8 cellular contexts compared by ENCODE assay signal in the genomic region with DNA sequence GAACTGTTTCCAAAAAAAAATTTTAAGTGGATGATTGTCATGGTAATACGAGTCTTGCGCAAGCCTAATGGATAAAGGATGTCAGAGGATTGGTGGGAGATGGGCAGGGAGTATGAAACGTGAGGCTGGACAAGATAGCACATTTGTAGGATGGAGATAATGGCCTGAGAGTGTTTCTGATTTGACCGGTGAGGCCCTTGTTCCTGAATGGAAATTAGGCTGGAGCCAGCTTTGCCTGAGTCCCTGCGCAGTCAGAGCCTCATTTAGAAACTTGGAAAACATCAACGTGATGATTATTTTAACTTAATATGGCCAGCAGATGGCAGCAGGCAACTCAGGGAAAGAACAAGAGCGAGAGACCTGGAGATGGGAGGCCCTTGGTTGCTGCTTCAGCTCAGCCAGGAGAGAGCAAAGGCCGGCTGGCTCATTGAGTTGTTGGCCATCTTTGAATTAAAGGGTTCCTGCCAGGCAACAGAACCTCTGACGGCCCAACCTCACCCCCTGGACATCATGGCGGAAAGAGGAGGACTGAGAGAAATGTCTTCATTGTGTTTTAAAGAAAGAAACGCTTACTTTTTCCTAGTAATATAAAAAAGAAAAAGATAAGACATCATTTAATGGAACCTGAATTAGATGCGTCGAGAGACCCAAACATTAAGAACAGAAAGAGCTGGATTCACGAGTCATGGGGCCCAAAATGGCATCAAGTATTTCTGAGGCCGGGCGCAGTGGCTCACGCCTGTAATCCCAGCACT.
DNase-seq lines count a peak whose midpoint lies in the region; ATAC-seq and TF ChIP-seq lines count a peak whose summit lies in the region.

No MANE protein-coding gene starts in this region.

- H3K4me2 ChIP-seq in Karpas-422 (ENCODE audit: low read depth, low read length, poor library complexity, severe bottlenecking) (no peak overlapping the region), PC-9 (no peak overlapping the region), neural progenitor cell (no peak overlapping the region)

- no peaks in the 10 kb centered on the region for H3K9me3 Mint-ChIP-seq in activated T-cell treated with anti-CD3 and anti-CD28 coated beads, Interleukin-2, amount 50 U/mL, for 4 hours
- no peaks in the 10 kb centered on the region for H3K9me3 Mint-ChIP-seq in neural progenitor cell

- H3K4me3 ChIP-seq in Karpas-422 (ENCODE audit: low read length) = no peak overlapping the region
- no peak overlapping the region for H3K4me3 ChIP-seq in PC-9
- H3K4me3 ChIP-seq in neural progenitor cell = no peak overlapping the region

- peak; percentile 83 for TF ChIP-seq CTCF in PC-9 (conservative IDR thresholded peaks at IDR 0.05)
- peak; percentile 68 for TF ChIP-seq CTCF in neural progenitor cell (IDR thresholded peaks at IDR 0.05)

- H3K27me3 Mint-ChIP-seq in activated T-cell treated with anti-CD3 and anti-CD28 coated beads, Interleukin-2, amount 50 U/mL, for 4 hours (ENCODE audit: low read depth) = peaks cover 3% of the 10 kb centered on the region
- H3K27me3 Mint-ChIP-seq in neural progenitor cell (ENCODE audit: insufficient read depth, low read depth) = peaks cover 3% of the 10 kb centered on the region

- H3K36me3 ChIP-seq in Karpas-422 (ENCODE audit: insufficient read depth, low read length) (no peaks in the 10 kb centered on the region), PC-9 (ENCODE audit: low read depth) (no peaks in the 10 kb centered on the region), neural progenitor cell (no peaks in the 10 kb centered on the region)

- H3K9me3 ChIP-seq in Karpas-422 (ENCODE audit: low read length) (no peaks in the 10 kb centered on the region), PC-9 (ENCODE audit: insufficient read depth, low read depth) (no peaks in the 10 kb centered on the region), neural progenitor cell (ENCODE audit: low read depth) (no peaks in the 10 kb centered on the region)

- peaks cover 3% of the 10 kb centered on the region for H3K4me1 Mint-ChIP-seq in activated T-cell treated with anti-CD3 and anti-CD28 coated beads, Interleukin-2, amount 50 U/mL, for 4 hours (ENCODE audit: low read depth)
- peaks cover 4% of the 10 kb centered on the region for H3K4me1 Mint-ChIP-seq in neural progenitor cell

- intact Hi-C loops in PC-9 (cut with micrococcal nuclease; ENCODE audit: unreplicated experiment) = loop anchor here (1.0 to 5.0 kb wide), 5 partner anchors 51 to 251 kb away; no protein-coding TSS in a partner anchor

- H3K27ac ChIP-seq in Karpas-422 (ENCODE audit: low read length) = no peak overlapping the region
- H3K27ac ChIP-seq in PC-9 = no peak overlapping the region
- no peak overlapping the region for H3K27ac ChIP-seq in neural progenitor cell

- peak; percentile 94 for DNase-seq in DMS 273 (lab: John Stamatoyannopoulos, UW; ENCODE audit: unreplicated experiment)
- peak; percentile 90 for DNase-seq in Karpas-422
- peak; percentile 45 to 71 for DNase-seq in PC-9
- peak; percentile 47 for DNase-seq in activated T-cell treated with anti-CD3 and anti-CD28 coated beads, Interleukin-2, amount 50 U/mL, for 4 hours
- peak; percentile 93 for DNase-seq in fibroblast of peridontal ligament (ENCODE audit: extremely low read depth)
- DNase-seq in neural progenitor cell (ENCODE audit: low spot score) = peak; percentile 88
- peak; percentile 88 for DNase-seq in superior temporal gyrus (ENCODE audit: extremely low spot score)

- H3K4me3 Mint-ChIP-seq in activated T-cell treated with anti-CD3 and anti-CD28 coated beads, Interleukin-2, amount 50 U/mL, for 4 hours = no peak overlapping the region
- no peak overlapping the region for H3K4me3 Mint-ChIP-seq in neural progenitor cell

- no peaks in the 10 kb centered on the region for H3K79me2 ChIP-seq in Karpas-422 (ENCODE audit: low read length)
- no peaks in the 10 kb centered on the region for H3K79me2 ChIP-seq in PC-9 (ENCODE audit: low read depth)
- H3K79me2 ChIP-seq in neural progenitor cell (ENCODE audit: low read depth) = no peaks in the 10 kb centered on the region

- H3K4me1 ChIP-seq in Karpas-422 (ENCODE audit: low read length) (no peaks in the 10 kb centered on the region), PC-9 (replicated peaks; ENCODE audit: insufficient read depth) (no peaks in the 10 kb centered on the region), neural progenitor cell (no peaks in the 10 kb centered on the region)

- no peaks in the 10 kb centered on the region for H3K9me2 ChIP-seq in Karpas-422 (replicated peaks; ENCODE audit: insufficient read depth, low read length)
- H3K9me2 ChIP-seq in PC-9 (ENCODE audit: insufficient read depth) = no peaks in the 10 kb centered on the region

- H3K9ac ChIP-seq in Karpas-422 (ENCODE audit: low read length) (no peak overlapping the region), neural progenitor cell (no peak overlapping the region)

- H3K27me3 ChIP-seq in Karpas-422 (ENCODE audit: low read length) (no peaks in the 10 kb centered on the region), PC-9 (ENCODE audit: insufficient read depth, low read depth) (no peaks in the 10 kb centered on the region), neural progenitor cell (no peaks in the 10 kb centered on the region)

- H2AFZ ChIP-seq in Karpas-422 (ENCODE audit: low read length) (no peak overlapping the region), PC-9 (no peak overlapping the region), neural progenitor cell (replicated peaks) (peak overlapping the region; percentile 87)

- H4K20me1 ChIP-seq in Karpas-422 (ENCODE audit: insufficient read depth, low read depth, low read length) (no peaks in the 10 kb centered on the region), PC-9 (ENCODE audit: insufficient read depth) (no peaks in the 10 kb centered on the region), neural progenitor cell (ENCODE audit: low read depth) (no peaks in the 10 kb centered on the region)

- BruUV-seq in PC-9 (replicated peaks; lab: Mats Ljungman, UMichigan) = no TSS peak

- CTCF ChIA-PET in PC-9 (lab: Charles Lee) = interaction anchor here (1.0 kb wide), 2 partner anchors 132 to 249 kb away, joined by 3 read pairs; no protein-coding TSS in a partner anchor

- peak overlapping the region; percentile 8 for H3K27ac Mint-ChIP-seq in neural progenitor cell

- H3F3A ChIP-seq in PC-9 (ENCODE audit: insufficient read depth, low read depth) (no peaks in the 10 kb centered on the region), neural progenitor cell (ENCODE audit: low read depth) (no peaks in the 10 kb centered on the region)

- no peaks in the 10 kb centered on the region for H3K36me3 Mint-ChIP-seq in activated T-cell treated with anti-CD3 and anti-CD28 coated beads, Interleukin-2, amount 50 U/mL, for 4 hours (ENCODE audit: insufficient read depth)
- H3K36me3 Mint-ChIP-seq in neural progenitor cell = no peaks in the 10 kb centered on the region

- ATAC-seq in GM21515 (IDR thresholded peaks at IDR 0.05; ENCODE audit: unreplicated experiment) = peak; percentile 87
- peak; percentile 72 to 77 for ATAC-seq in activated T-cell treated with anti-CD3 and anti-CD28 coated beads, Interleukin-2, amount 50 U/mL, for 4 hours

- POLR2A ChIA-PET in PC-9 (lab: Charles Lee; ENCODE audit: unreplicated experiment) = interaction anchor here (0.6 kb wide), 1 partner anchor 1175 kb away, joined by 5 read pairs; no protein-coding TSS in a partner anchor
